In genomic region chr2:71067567-71068217, GRCh38 we compare ENCODE assay signal across 8 cellular contexts. TPM values are rescaled to one million over a fixed set of nuclear protein-coding genes. Genes with fewer than 3 reads are reported as not detected.
DNase-seq lines count a peak whose midpoint lies in the region; ATAC-seq, FAIRE-seq and TF ChIP-seq lines count a peak whose summit lies in the region.

No MANE protein-coding gene starts in this region.

- H3K27me3 ChIP-seq in astrocyte (ENCODE audit: insufficient read depth, low read length), result peaks cover 3% of the 10 kb centered on the region
- H3K27me3 ChIP-seq in keratinocyte (ENCODE audit: control insufficient read depth, extremely low read depth, insufficient read depth, low read length), result no peaks in the 10 kb centered on the region

- dilution Hi-C loops in keratinocyte (cut with MboI; ENCODE audit: extremely low pct_ligation_motif_present, low sequenced_read_pairs), result no loop called here

- H3K4me1 ChIP-seq in astrocyte (ENCODE audit: insufficient read depth, low read length), result peaks cover 17% of the 10 kb centered on the region
- H3K4me1 ChIP-seq in keratinocyte (ENCODE audit: control insufficient read depth, extremely low read depth, insufficient read depth, low read length), result peaks cover 64% of the 10 kb centered on the region

- H3K4me3 Mint-ChIP-seq in astrocyte (ENCODE audit: unreplicated experiment), result peak overlapping the region; percentile 93

- H3K36me3 ChIP-seq in astrocyte (ENCODE audit: insufficient read depth, low read length) (peaks cover 6% of the 10 kb centered on the region), keratinocyte (ENCODE audit: control insufficient read depth in 2 of 2, extremely low read depth in 1 of 2, insufficient read depth in 2 of 2, low read length in 2 of 2) (peaks cover 0 to under 1% of the 10 kb centered on the region in 2 experiments)

- H3K27ac ChIP-seq in astrocyte (ENCODE audit: low read depth, low read length) (peak overlapping the region; percentile 99), keratinocyte (ENCODE audit: control insufficient read depth, insufficient read depth, low read length) (peak overlapping the region; percentile 92), substantia nigra (ENCODE audit: low read depth, low read length, poor library complexity, severe bottlenecking) (peak overlapping the region; percentile 97)

- ATAC-seq in HG03378 (IDR thresholded peaks at IDR 0.05; ENCODE audit: unreplicated experiment), result peak; percentile 3

- H3K4me3 ChIP-seq in astrocyte (ENCODE audit: insufficient read depth, low read depth, low read length) (peak overlapping the region; percentile 99), keratinocyte (ENCODE audit: control insufficient read depth in 2 of 3, extremely low read depth in 1 of 3, insufficient read depth in 2 of 3, low read depth in 1 of 3, low read length in 3 of 3) (peak overlapping the region; percentile 73 to 91 (median 87))

- H3K27ac Mint-ChIP-seq in astrocyte (ENCODE audit: unreplicated experiment), result peak overlapping the region; percentile 100

- H3K9me3 Mint-ChIP-seq in astrocyte (ENCODE audit: unreplicated experiment), result no peaks in the 10 kb centered on the region

- peaks cover 18% of the 10 kb centered on the region for H3K4me1 Mint-ChIP-seq in astrocyte (ENCODE audit: low read depth, unreplicated experiment)

- H3K4me2 ChIP-seq in astrocyte (ENCODE audit: low read length), result peak overlapping the region; percentile 91
- H3K4me2 ChIP-seq in keratinocyte (ENCODE audit: control insufficient read depth, extremely low read depth, insufficient read depth, low read depth, low read length), result peak overlapping the region; percentile 73

- H3K36me3 Mint-ChIP-seq in astrocyte (ENCODE audit: low read depth, unreplicated experiment), result peaks cover 15% of the 10 kb centered on the region

- peaks cover 13% of the 10 kb centered on the region for H3K27me3 Mint-ChIP-seq in astrocyte (ENCODE audit: low read depth, unreplicated experiment)

- H4K20me1 ChIP-seq in astrocyte (ENCODE audit: insufficient read depth, low read length) (peaks cover 38% of the 10 kb centered on the region), keratinocyte (ENCODE audit: control insufficient read depth, extremely low read depth, insufficient read depth, low read length) (no peaks in the 10 kb centered on the region)

- no peaks in the 10 kb centered on the region for H3K9me3 ChIP-seq in astrocyte (ENCODE audit: insufficient read depth, low read depth, low read length)
- H3K9me3 ChIP-seq in keratinocyte (ENCODE audit: control insufficient read depth, low read depth, low read length), result no peaks in the 10 kb centered on the region

- H3K9ac ChIP-seq in astrocyte (ENCODE audit: low read length) (peak overlapping the region; percentile 93), keratinocyte (ENCODE audit: control insufficient read depth, extremely low read depth, insufficient read depth, low read length) (peak overlapping the region; percentile 91)

- DNase-seq in activated CD8-positive, alpha-beta memory T cell treated with anti-CD3 and anti-CD28 coated beads, Interleukin-2, amount 50 U/mL, for 48 hours, result peak; percentile 65
- no peak for DNase-seq in activated CD8-positive, alpha-beta memory T cell treated with anti-CD3 and anti-CD28 coated beads for 24 hours
- DNase-seq in astrocyte (ENCODE audit: low read depth) (no peak), keratinocyte (ENCODE audit: low read depth, low spot score) (no peak), substantia nigra (lab: John Stamatoyannopoulos, UW) (peak in 4 of 49 donors; percentile 33 to 52 (median 42)), NCI-H187 treated with DMSO at 0.1 percent for 48 hours (lab: John Stamatoyannopoulos, UW) (no peak), NCI-H1930 (lab: John Stamatoyannopoulos, UW) (no peak)

- FAIRE-seq in astrocyte (lab: Jason Lieb, UNC) (no peak), keratinocyte (lab: Jason Lieb, UNC) (no peak)

- H2AFZ ChIP-seq in astrocyte (ENCODE audit: low read depth, low read length), result peak overlapping the region; percentile 88
- H2AFZ ChIP-seq in keratinocyte (ENCODE audit: control insufficient read depth, low read length), result peak overlapping the region; percentile 98

- H3K9me1 ChIP-seq in keratinocyte (ENCODE audit: control insufficient read depth, extremely low read depth, insufficient read depth, low read length), result peaks cover 4% of the 10 kb centered on the region

- TF ChIP-seq CTCF in astrocyte (IDR thresholded peaks at IDR 0.05; ENCODE audit: insufficient read depth, low read depth, low read length) (no peak), keratinocyte (optimal IDR thresholded peaks at IDR 0.05 in 1 of 3, IDR thresholded peaks at IDR 0.05 in 1 of 3, conservative IDR thresholded peaks at IDR 0.05 in 1 of 3; ENCODE audit: extremely low read depth in 1 of 3, insufficient read depth in 2 of 3, low read length in 3 of 3) (peak in 1 of 3 experiments; percentile 7)

- H3K79me2 ChIP-seq in astrocyte (ENCODE audit: insufficient read depth, low read length), result peaks cover 42% of the 10 kb centered on the region
- H3K79me2 ChIP-seq in keratinocyte (ENCODE audit: control insufficient read depth, insufficient read depth, low read length), result peaks cover 8% of the 10 kb centered on the region

RNA-seq across cellular contexts. Expression of gene NAGK, which starts 0.8 kb away (rescaled TPM):
- total RNA-seq in astrocyte, result 133 and 135 TPM in 2 replicates
- polyA plus RNA-seq in keratinocyte, result 61.5 to 89.1 TPM (median 82.9 TPM) in 3 replicates
- 49.2 TPM for polyA plus RNA-seq in keratinocyte (2011; ENCODE audit: low read depth)
- polyA plus RNA-seq in keratinocyte (2011; cell fraction: cytosol; rRNA removed), result 53.6 and 67.1 TPM in 2 replicates
- 108 and 124 TPM in 2 replicates for polyA plus RNA-seq in keratinocyte (2011; cell fraction: nucleus; rRNA removed)
- polyA plus RNA-seq in keratinocyte (2012; ENCODE audit: low replicate concordance), result 79.9 and 87.6 TPM in 2 replicates
- polyA minus RNA-seq in keratinocyte, result 43.8 to 47.3 TPM (median 45.6 TPM) in 3 replicates
- 28.6 TPM for polyA minus RNA-seq in keratinocyte (2011; cell fraction: cytosol; rRNA and poly(A)+ RNA removed)
- polyA minus RNA-seq in keratinocyte (2011; cell fraction: nucleus; rRNA and poly(A)+ RNA removed), result 20.8 and 28.5 TPM in 2 replicates
